Comparison of ENCODE assay signal across 1 cellular context in the genomic region with DNA sequence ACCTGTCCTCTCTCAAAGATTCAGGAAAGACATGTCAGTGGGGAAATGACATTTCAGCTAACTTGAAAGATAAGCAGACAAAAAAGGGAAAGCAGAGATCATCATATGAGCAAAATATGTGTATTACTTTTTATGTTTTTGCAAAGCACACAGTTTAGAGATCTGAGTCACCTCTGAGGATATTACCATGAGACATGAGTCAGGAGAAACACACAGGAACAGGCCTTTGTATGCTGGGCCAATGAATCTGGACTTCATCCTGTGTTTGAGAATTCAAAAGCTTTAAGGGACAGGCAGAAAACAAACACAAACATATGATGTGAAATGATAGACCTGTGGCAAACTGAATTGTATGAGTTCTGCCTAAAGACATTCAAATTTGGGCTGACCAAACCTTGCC.
TF ChIP-seq lines count a peak whose summit lies in the region.

No MANE protein-coding gene starts in this region.

TF ChIP-seq in endothelial cell of umbilical vein, 7 proteins besides CTCF, POLR2A, EP300 and RAD21 (continued from another document):
- TF ChIP-seq JUN (IDR thresholded peaks at IDR 0.05; ENCODE audit: borderline replicate concordance, insufficient read depth, insufficient read length, low read depth) = peak; percentile 60
